In the genomic region with DNA sequence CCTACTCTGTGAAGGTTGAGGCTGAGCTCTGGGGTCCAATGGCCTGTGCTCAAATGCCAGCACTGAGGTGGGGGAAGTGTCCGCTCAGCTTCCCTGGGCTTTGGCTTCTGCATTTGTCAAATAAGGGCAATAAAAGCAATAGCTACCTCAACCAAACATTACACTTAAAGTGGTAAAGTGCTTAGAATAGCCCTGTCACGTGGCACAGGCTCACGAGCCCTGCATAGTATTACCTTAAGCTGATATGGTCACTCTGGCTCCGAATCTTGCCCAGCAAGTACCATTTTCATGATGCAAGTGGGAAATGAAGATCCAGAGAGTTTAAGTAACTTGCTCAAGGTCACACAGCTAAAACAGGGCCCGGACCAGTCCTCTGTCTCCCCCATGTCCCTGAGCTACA, we compare ENCODE assay signal across 31 cellular contexts.
"Had no signal": no experiment of that assay in that cellular context is flagged by ENCODE, and none has a peak within 500 bp of the region (broad histone marks: within the 10 kb centered on the region; RNA-seq: fewer than 3 reads in every experiment).

No MANE protein-coding gene starts in this region.

- H3K4me1 ChIP-seq: foreskin keratinocyte, gastrocnemius medialis had no signal

- H3K27me3 ChIP-seq: esophagus muscularis mucosa, foreskin keratinocyte, gastrocnemius medialis had no signal

- H3K4me1 Mint-ChIP-seq: activated B cell treated with CpG ODN at 0.5 μM for 24 hours; activated T-helper 17 cell treated with anti-CD3 and anti-CD28 coated beads, Interleukin-2, amount 50 U/mL, for 72 hours; central memory CD8-positive, alpha-beta T cell had no signal

- ATAC-seq: activated CD4-positive, CD25-positive, alpha-beta regulatory T cell treated with anti-CD3 and anti-CD28 coated beads, Interleukin-2, amount 50 U/mL, for 24 hours; activated CD8-positive, alpha-beta T cell treated with anti-CD3 and anti-CD28 coated beads, Interleukin-2, amount 10 ng/mL, durations not matched to agents 7 days and 5 days; activated T-cell treated with anti-CD3 and anti-CD28 coated beads, Interleukin-2, amount 50 U/mL, for 4 hours; activated T-helper 17 cell treated with anti-CD3 and anti-CD28 coated beads, Interleukin-2, amount 50 U/mL, for 72 hours; effector memory CD8-positive, alpha-beta T cell; foreskin keratinocyte; gastrocnemius medialis; T-helper 17 cell had no signal

- H3K36me3 Mint-ChIP-seq: activated naive CD8-positive, alpha-beta T cell had no signal

- H3K27ac ChIP-seq: brain microvascular endothelial cell, esophagus muscularis mucosa, foreskin keratinocyte, gastrocnemius medialis, WERI-Rb-1 had no signal

- H3K27ac Mint-ChIP-seq: activated B cell treated with CpG ODN at 0.5 μM for 24 hours; activated CD8-positive, alpha-beta T cell treated with anti-CD3 and anti-CD28 coated beads, Interleukin-2, amount 10 ng/mL, durations not matched to agents 7 days and 5 days; activated naive CD8-positive, alpha-beta T cell; activated T-helper 17 cell treated with anti-CD3 and anti-CD28 coated beads, Interleukin-2, amount 50 U/mL, for 72 hours; effector memory CD8-positive, alpha-beta T cell; T-helper 17 cell; T-helper 2 cell treated with Interferon-gamma antibody and Interleukin-4, amounts not matched to agents 5 μg/mL and 100 μg/mL, for 36 hours had no signal

- H3K4me3 ChIP-seq: esophagus muscularis mucosa, gastrocnemius medialis had no signal

- H3K9me3 ChIP-seq: esophagus muscularis mucosa, gastrocnemius medialis had no signal

- H3K36me3 ChIP-seq: brain microvascular endothelial cell, esophagus muscularis mucosa, gastrocnemius medialis, WERI-Rb-1 had no signal

- DNase-seq: activated B cell treated with CpG ODN at 0.5 μM for 24 hours; activated CD4-positive, alpha-beta T cell treated with anti-CD3 and anti-CD28 coated beads for 48 hours; activated CD4-positive, alpha-beta T cell treated with anti-CD3 and anti-CD28 coated beads, Interleukin-2, amount 50 U/mL, for 1 hour; activated CD4-positive, alpha-beta T cell treated with anti-CD3 and anti-CD28 coated beads, Interleukin-2, amount 50 U/mL, for 48 hours; activated CD8-positive, alpha-beta T cell treated with anti-CD3 and anti-CD28 coated beads, Interleukin-2, amount 10 ng/mL, durations not matched to agents 7 days and 5 days; activated effector memory CD4-positive, alpha-beta T cell treated with Interleukin-2 at 50 U/mL for 16 hours; activated gamma-delta T cell treated with Interleukin-2 at 50 U/mL for 16 hours; activated naive CD4-positive, alpha-beta T cell treated with anti-CD3 and anti-CD28 coated beads, Interleukin-2, amount 50 U/mL, for 16 hours; activated naive CD4-positive, alpha-beta T cell treated with Interleukin-2 at 50 U/mL for 16 hours; activated T-cell treated with anti-CD3 and anti-CD28 coated beads, Interleukin-2, amount 50 U/mL, for 4 hours; amniotic stem cell; anterior cingulate cortex; brain microvascular endothelial cell; cortex of kidney; dermis blood vessel endothelial cell; effector CD4-positive, alpha-beta T cell; effector memory CD8-positive, alpha-beta T cell; erythroblast; foreskin keratinocyte; gastrocnemius medialis; glutamatergic neuron; T-helper 1 cell; T-helper 17 cell; T1000; WERI-Rb-1 had no signal

- H3K4me3 Mint-ChIP-seq: activated B cell treated with CpG ODN at 0.5 μM for 24 hours; activated CD8-positive, alpha-beta T cell treated with anti-CD3 and anti-CD28 coated beads, Interleukin-2, amount 10 ng/mL, durations not matched to agents 7 days and 5 days; activated naive CD8-positive, alpha-beta T cell; activated T-cell treated with anti-CD3 and anti-CD28 coated beads, Interleukin-2, amount 50 U/mL, for 4 hours; activated T-helper 17 cell treated with anti-CD3 and anti-CD28 coated beads, Interleukin-2, amount 50 U/mL, for 72 hours; central memory CD8-positive, alpha-beta T cell; effector memory CD8-positive, alpha-beta T cell; T-helper 17 cell; T-helper 2 cell treated with Interferon-gamma antibody and Interleukin-4, amounts not matched to agents 5 μg/mL and 100 μg/mL, for 36 hours had no signal

- H3K9me3 Mint-ChIP-seq: activated B cell treated with CpG ODN at 0.5 μM for 24 hours; activated T-cell treated with anti-CD3 and anti-CD28 coated beads, Interleukin-2, amount 50 U/mL, for 4 hours; activated T-helper 17 cell treated with anti-CD3 and anti-CD28 coated beads, Interleukin-2, amount 50 U/mL, for 72 hours; central memory CD8-positive, alpha-beta T cell; effector memory CD8-positive, alpha-beta T cell; T-helper 2 cell treated with Interferon-gamma antibody and Interleukin-4, amounts not matched to agents 5 μg/mL and 100 μg/mL, for 36 hours had no signal
